22 cellular contexts compared by ENCODE assay signal in genomic region chr19:50434525-50434924, GRCh38. TPM values are rescaled to one million over a fixed set of nuclear protein-coding genes. Genes with fewer than 3 reads are reported as not detected.
DNase-seq lines count a peak whose midpoint lies in the region; ATAC-seq, FAIRE-seq and TF ChIP-seq lines count a peak whose summit lies in the region.
"Had no signal": no experiment of that assay in that cellular context is flagged by ENCODE, and none has a peak within 500 bp of the region (broad histone marks: within the 10 kb centered on the region; RNA-seq: fewer than 3 reads in every experiment).

No MANE protein-coding gene starts in this region.

- DNase-seq in GM18507 (ENCODE audit: extremely low spot score, insufficient read length, low read depth) = no peak
- peak; percentile 87 for DNase-seq in NCI-H146 treated with DMSO at 0.1 percent for 48 hours (lab: John Stamatoyannopoulos, UW; ENCODE audit: unreplicated experiment)
- no peak for DNase-seq in GM12878 (ENCODE audit: low read depth, low spot score)
- DNase-seq in progenitor cell of endocrine pancreas (ENCODE audit: low spot score, unreplicated experiment) = no peak
- no peak for DNase-seq in HFFc6
- DNase-seq in NCI-H2171 treated with DMSO at 0.1 percent for 48 hours (lab: John Stamatoyannopoulos, UW) = no peak
- DNase-seq in posterior vena cava (ENCODE audit: low spot score) = no peak
- DNase-seq in right cardiac atrium = no peak
- DNase-seq: activated CD8-positive, alpha-beta memory T cell treated with anti-CD3 and anti-CD28 coated beads for 24 hours; activated effector memory CD4-positive, alpha-beta T cell treated with anti-CD3 and anti-CD28 coated beads, Interleukin-2, amount 50 U/mL, for 16 hours; aorta; colonic mucosa; EL; erythroblast; heart right ventricle; islet precursor cell; NCI-H2081 treated with DMSO at 0.1 percent for 48 hours; OCI-M1; SW 1271 had no signal

- H3K9ac ChIP-seq in GM12878 (ENCODE audit: control insufficient read depth, insufficient read depth, low read length) = no peak overlapping the region

- H3K9me3 ChIP-seq in GM12878 (replicated peaks; ENCODE audit: control insufficient read depth, insufficient read depth, low read length) = no peaks in the 10 kb centered on the region
- no peaks in the 10 kb centered on the region for H3K9me3 ChIP-seq in right cardiac atrium (ENCODE audit: control insufficient read depth, low read length)
- H3K9me3 ChIP-seq: colonic mucosa, heart right ventricle had no signal

- 2% methylated on average over 12 of the region's 12 CpGs for WGBS in GM12878 (ENCODE audit: insufficient coverage, insufficient replicate concordance, low lambda C conversion rate, missing lambda C conversion rate)
- 26% methylated on average over 12 of the region's 12 CpGs for WGBS in right cardiac atrium

- no TSS peak for BruUV-seq in GM12878 (replicated peaks; lab: Mats Ljungman, UMichigan)

- ATAC-seq in GM12878 (no peak), right cardiac atrium (no peak)
- ATAC-seq: heart right ventricle had no signal

- H3K36me3 Mint-ChIP-seq in progenitor cell of endocrine pancreas (ENCODE audit: insufficient read depth) (no peaks in the 10 kb centered on the region), HFFc6 (ENCODE audit: low read depth) (no peaks in the 10 kb centered on the region)

- H3K36me3 ChIP-seq in GM12878 (ENCODE audit: control insufficient read depth in 2 of 2, insufficient read depth in 2 of 2, low read length in 1 of 2) = no peaks in the 10 kb centered on the region
- H3K36me3 ChIP-seq: colonic mucosa, heart right ventricle had no signal

- intact Hi-C loops in GM12878 (cut with micrococcal nuclease; ENCODE audit: unreplicated experiment) (loop anchor here (5.0 kb wide), 1 partner anchor 87 kb away; no protein-coding TSS in a partner anchor), posterior vena cava (cut with DNase I) (no loop called here), right cardiac atrium (cut with DNase I) (no loop called here)

- RAD21 ChIA-PET in GM12878 (lab: Charles Lee; ENCODE audit: unreplicated experiment) = no interaction called here

- peaks cover 6% of the 10 kb centered on the region for H3K4me1 Mint-ChIP-seq in progenitor cell of endocrine pancreas (ENCODE audit: low read depth)
- H3K4me1 Mint-ChIP-seq in HFFc6 (ENCODE audit: low read depth) = peaks cover 10% of the 10 kb centered on the region

- TF ChIP-seq POLR2A in GM12878 (IDR thresholded peaks at IDR 0.05; ENCODE audit: low read depth, low read length) = no peak

- no peak for TF ChIP-seq RAD21 in GM12878 (IDR thresholded peaks at IDR 0.05; ENCODE audit: insufficient read depth, low read depth, low read length)

- POLR2A ChIA-PET in GM12878 (lab: Charles Lee) = interaction anchor here (0.6 to 1.6 kb wide), 4 partner anchors 17 to 104 kb away, joined by 3 to 4 read pairs (median 3); no protein-coding TSS in a partner anchor

- CTCF ChIA-PET in GM12878 (lab: Yijun Ruan, JAX) = no interaction called here

- in situ Hi-C loops in GM12878 (cut with MboI) = no loop called here

- SMC1A ChIA-PET in GM12878 (lab: Charles Lee; ENCODE audit: uncharacterized antibody, unreplicated experiment) = no interaction called here

- TF ChIP-seq CTCF in GM12878 (IDR thresholded peaks at IDR 0.05 in 2 of 3, conservative IDR thresholded peaks at IDR 0.05 in 1 of 3; ENCODE audit: control insufficient read depth in 2 of 3, extremely low read depth in 1 of 3, insufficient read depth in 1 of 3, low read depth in 3 of 3, low read length in 3 of 3) (no peak), progenitor cell of endocrine pancreas (IDR thresholded peaks at IDR 0.05; ENCODE audit: unreplicated experiment) (no peak), HFFc6 (IDR thresholded peaks at IDR 0.05) (no peak)

- H3K4me1 ChIP-seq in GM12878 (ENCODE audit: control insufficient read depth, insufficient read depth, low read length) = peaks cover 38% of the 10 kb centered on the region
- no peaks in the 10 kb centered on the region for H3K4me1 ChIP-seq in right cardiac atrium (ENCODE audit: control insufficient read depth, insufficient read depth, low read length)
- H3K4me1 ChIP-seq: colonic mucosa had no signal

- H3K4me2 ChIP-seq in GM12878 (ENCODE audit: control insufficient read depth, insufficient read depth) = peak overlapping the region; percentile 71

- H3K79me2 ChIP-seq in GM12878 (ENCODE audit: control insufficient read depth, insufficient read depth, low read length) = no peaks in the 10 kb centered on the region

- peaks cover 0 to 4% of the 10 kb centered on the region in 2 experiments; a peak in 1 of 4 replicates for H3K27me3 ChIP-seq in GM12878 (replicated peaks in 1 of 2; ENCODE audit: control insufficient read depth in 2 of 2, insufficient read depth in 2 of 2, low read length in 1 of 2)
- no peaks in the 10 kb centered on the region for H3K27me3 ChIP-seq in right cardiac atrium (ENCODE audit: control insufficient read depth, insufficient read depth)

- H3K4me3 Mint-ChIP-seq in progenitor cell of endocrine pancreas (ENCODE audit: low read depth) (peak overlapping the region; percentile 53), HFFc6 (no peak overlapping the region)

- no peaks in the 10 kb centered on the region for H4K20me1 ChIP-seq in GM12878 (ENCODE audit: control insufficient read depth, insufficient read depth)

- H3K9me3 Mint-ChIP-seq in progenitor cell of endocrine pancreas (ENCODE audit: low read depth) (no peaks in the 10 kb centered on the region), HFFc6 (no peaks in the 10 kb centered on the region)

- H3K27ac Mint-ChIP-seq in progenitor cell of endocrine pancreas = no peak overlapping the region
- H3K27ac Mint-ChIP-seq in HFFc6 = no peak overlapping the region

- H3K4me3 ChIP-seq in GM12878 (no peak overlapping the region), right cardiac atrium (ENCODE audit: low read length) (no peak overlapping the region)
- H3K4me3 ChIP-seq: colonic mucosa, heart right ventricle had no signal

- no peak overlapping the region for H2AFZ ChIP-seq in GM12878 (ENCODE audit: control insufficient read depth, low read depth, low read length)

- FAIRE-seq in GM18507 (lab: Jason Lieb, UNC) (peak; percentile 50), GM12878 (lab: Jason Lieb, UNC) (no peak)

- no peak for TF ChIP-seq EP300 in GM12878 (IDR thresholded peaks at IDR 0.05; ENCODE audit: borderline replicate concordance in 1 of 2, control insufficient read depth in 1 of 2, low read depth in 2 of 2, low read length in 2 of 2)

- H3K27ac ChIP-seq in GM12878 (ENCODE audit: control insufficient read depth, insufficient read depth) (no peak overlapping the region), right cardiac atrium (ENCODE audit: low read length) (no peak overlapping the region)
- H3K27ac ChIP-seq: C4-2B, colonic mucosa, heart right ventricle, VCaP had no signal

- peaks cover 48% of the 10 kb centered on the region for H3K27me3 Mint-ChIP-seq in progenitor cell of endocrine pancreas
- H3K27me3 Mint-ChIP-seq in HFFc6 (ENCODE audit: insufficient read depth) = peaks cover 37% of the 10 kb centered on the region

RNA-seq across cellular contexts. Expression of gene MYBPC2, which starts 1.8 kb away (rescaled TPM):
- 0.42 and 0.54 TPM in 2 replicates for total RNA-seq in GM12878 (2013; cell fraction: nucleolus; rRNA removed)
- 0.49 and 0.51 TPM in 2 replicates for total RNA-seq in GM12878 (2014; rRNA removed)
- total RNA-seq in GM12878 (2014; rRNA removed; fragmentation: Illumina TruSeq; extraction: Trizol) = 0.37 and 0.67 TPM in 2 replicates
- total RNA-seq in GM12878 (2021) = 0.90 and 1.4 TPM in 2 replicates
- polyA plus RNA-seq in GM12878 (2011; ENCODE audit: low read depth) = 0.70 TPM
- 0.06 and 0.15 TPM in 2 replicates for polyA plus RNA-seq in GM12878 (2011; rRNA removed)
- polyA plus RNA-seq in GM12878 (2011; cell fraction: cytosol; rRNA removed) = 0.21 and 0.33 TPM in 2 replicates
- 0.56 and 0.58 TPM in 2 replicates for polyA plus RNA-seq in GM12878 (2011; cell fraction: nucleus; rRNA removed)
- 1.8 and 2.0 TPM in 2 replicates for polyA plus RNA-seq in GM12878 (2012)
- 0.56 and 0.73 TPM in 2 replicates for polyA plus RNA-seq in GM12878 (2014; fragmentation: Illumina TruSeq; extraction: Trizol)
- under 1 TPM; 0.09 to 0.10 TPM for polyA plus RNA-seq in GM12878 (2014; fragmentation: Nextera tagmentation; extraction: Ambion mirVana)
- 0.65 and 0.72 TPM in 2 replicates for polyA plus RNA-seq in GM12878 (2014; rRNA removed)
- polyA plus RNA-seq in GM12878 (2016; fragmentation: Nextera tagmentation; extraction: Ambion mirVana) = 1 to 10 TPM; 1.9 to 2.6 TPM
- 0.10 and 0.15 TPM in 2 replicates for polyA minus RNA-seq in GM12878 (2011; rRNA and poly(A)+ RNA removed)
- not detected in 2 replicates for polyA minus RNA-seq in GM12878 (2011; cell fraction: cytosol; rRNA and poly(A)+ RNA removed)
- polyA minus RNA-seq in GM12878 (2011; cell fraction: nucleus; rRNA and poly(A)+ RNA removed) = 0.12 TPM in 1 of 2 replicates, not detected in the other
- 1.6 and 2.1 TPM in 2 replicates for total RNA-seq in progenitor cell of endocrine pancreas
- total RNA-seq in HFFc6 (2021; fragmentation: NEBNext Ultra II Directional; extraction: Animal tissue kit (Norgen Biotek cat#: 25700)) = not detected
- total RNA-seq in posterior vena cava = under 1 TPM in 1 of 2 donors, not detected in 1; 0.05 TPM
- total RNA-seq in right cardiac atrium = not detected
- polyA plus RNA-seq in right cardiac atrium = not detected
- total RNA-seq: aorta, colonic mucosa, subcutaneous adipose tissue had no signal

RNA-seq across cellular contexts. Expression of gene SPIB, which starts 15.8 kb away (rescaled TPM):
- 116 and 119 TPM in 2 replicates for total RNA-seq in GM12878 (2013; cell fraction: nucleolus; rRNA removed)
- total RNA-seq in GM12878 (2014; rRNA removed) (106 and 123 TPM in 2 replicates), GM12878 (2014; rRNA removed; fragmentation: Illumina TruSeq; extraction: Trizol) (28.3 and 30.4 TPM in 2 replicates), GM12878 (2021) (85.0 and 90.7 TPM in 2 replicates), progenitor cell of endocrine pancreas (1.7 and 2.5 TPM in 2 replicates), posterior vena cava (under 1 TPM in 1 of 2 donors, not detected in 1; 0.33 TPM), right cardiac atrium (under 1 TPM in 2 of 4 donors, not detected in 2; 0.14 to 0.29 TPM)
- 21.0 TPM for polyA plus RNA-seq in GM12878 (2011; ENCODE audit: low read depth)
- polyA plus RNA-seq in GM12878 (2011; rRNA removed) (22.6 and 58.4 TPM in 2 replicates), GM12878 (2014; fragmentation: Illumina TruSeq; extraction: Trizol) (22.0 and 34.8 TPM in 2 replicates), GM12878 (2014; fragmentation: Nextera tagmentation; extraction: Ambion mirVana) (10 to 100 TPM in 1 of 2 experiments, 1 to 10 TPM in 1; 3.5 to 14.0 TPM), GM12878 (2014; rRNA removed) (89.3 and 90.4 TPM in 2 replicates), GM12878 (2016; fragmentation: Nextera tagmentation; extraction: Ambion mirVana) (10 to 100 TPM; 53.6 to 60.2 TPM), right cardiac atrium (0.02 TPM)
- 61.5 and 78.6 TPM in 2 replicates for polyA plus RNA-seq in GM12878 (2011; cell fraction: cytosol; rRNA removed)
- polyA plus RNA-seq in GM12878 (2011; cell fraction: nucleus; rRNA removed) = 96.6 and 113 TPM in 2 replicates
- polyA plus RNA-seq in GM12878 (2012) = 79.6 and 82.0 TPM in 2 replicates
- polyA minus RNA-seq in GM12878 (2011; rRNA and poly(A)+ RNA removed) = 18.7 and 54.2 TPM in 2 replicates
- polyA minus RNA-seq in GM12878 (2011; cell fraction: cytosol; rRNA and poly(A)+ RNA removed) = 27.6 and 31.1 TPM in 2 replicates
- polyA minus RNA-seq in GM12878 (2011; cell fraction: nucleus; rRNA and poly(A)+ RNA removed) = 22.6 and 47.1 TPM in 2 replicates
- not detected for total RNA-seq in HFFc6 (2021; fragmentation: NEBNext Ultra II Directional; extraction: Animal tissue kit (Norgen Biotek cat#: 25700))
- total RNA-seq: subcutaneous adipose tissue had no signal

RNA-seq across cellular contexts. Expression of gene EMC10, which starts 41.8 kb away (rescaled TPM):
- 42.5 and 52.8 TPM in 2 replicates for total RNA-seq in GM12878 (2013; cell fraction: nucleolus; rRNA removed)
- total RNA-seq in GM12878 (2014; rRNA removed) (62.4 and 66.3 TPM in 2 replicates), GM12878 (2014; rRNA removed; fragmentation: Illumina TruSeq; extraction: Trizol) (24.2 and 26.3 TPM in 2 replicates), GM12878 (2021) (76.2 and 77.3 TPM in 2 replicates), progenitor cell of endocrine pancreas (177 and 181 TPM in 2 replicates), posterior vena cava (10 to 100 TPM; 60.2 to 87.6 TPM), right cardiac atrium (100 to 1,000 TPM in 3 of 4 donors, 10 to 100 TPM in 1; 98.5 to 118 (median 104) TPM)
- 14.2 TPM for polyA plus RNA-seq in GM12878 (2011; ENCODE audit: low read depth)
- polyA plus RNA-seq in GM12878 (2011; rRNA removed) (13.8 and 22.4 TPM in 2 replicates), GM12878 (2014; fragmentation: Illumina TruSeq; extraction: Trizol) (3.5 and 18.2 TPM in 2 replicates), GM12878 (2014; fragmentation: Nextera tagmentation; extraction: Ambion mirVana) (1 to 10 TPM; 2.5 to 5.5 TPM), GM12878 (2014; rRNA removed) (61.0 and 69.1 TPM in 2 replicates), GM12878 (2016; fragmentation: Nextera tagmentation; extraction: Ambion mirVana) (1 to 10 TPM; 6.8 to 8.9 TPM), right cardiac atrium (134 TPM)
- polyA plus RNA-seq in GM12878 (2011; cell fraction: cytosol; rRNA removed) = 35.6 and 58.6 TPM in 2 replicates
- polyA plus RNA-seq in GM12878 (2011; cell fraction: nucleus; rRNA removed) = 37.5 and 53.5 TPM in 2 replicates
- polyA plus RNA-seq in GM12878 (2012) = 37.3 and 50.5 TPM in 2 replicates
- polyA minus RNA-seq in GM12878 (2011; rRNA and poly(A)+ RNA removed) = 7.5 and 15.2 TPM in 2 replicates
- 14.3 and 14.5 TPM in 2 replicates for polyA minus RNA-seq in GM12878 (2011; cell fraction: cytosol; rRNA and poly(A)+ RNA removed)
- 6.5 and 20.3 TPM in 2 replicates for polyA minus RNA-seq in GM12878 (2011; cell fraction: nucleus; rRNA and poly(A)+ RNA removed)
- 100 to 1,000 TPM in 2 of 6 experiments, 10 to 100 TPM in 4; 49.1 to 113 (median 55.2) TPM for total RNA-seq in HFFc6 (2021; fragmentation: NEBNext Ultra II Directional; extraction: Animal tissue kit (Norgen Biotek cat#: 25700))

RNA-seq across cellular contexts. Expression of gene GARIN5A, which starts 42.1 kb away (rescaled TPM):
- total RNA-seq in GM12878 (2013; cell fraction: nucleolus; rRNA removed) = not detected in 2 replicates
- 0.22 TPM in 1 of 2 replicates, not detected in the other for total RNA-seq in GM12878 (2014; rRNA removed)
- not detected in 2 replicates for total RNA-seq in GM12878 (2014; rRNA removed; fragmentation: Illumina TruSeq; extraction: Trizol)
- total RNA-seq in GM12878 (2021) = 0.37 TPM in 1 of 2 replicates, not detected in the other
- not detected for polyA plus RNA-seq in GM12878 (2011; ENCODE audit: low read depth)
- 0.22 TPM in 1 of 2 replicates, not detected in the other for polyA plus RNA-seq in GM12878 (2011; rRNA removed)
- polyA plus RNA-seq in GM12878 (2011; cell fraction: cytosol; rRNA removed) = 0.23 and 0.36 TPM in 2 replicates
- polyA plus RNA-seq in GM12878 (2011; cell fraction: nucleus; rRNA removed) = 0.19 and 0.42 TPM in 2 replicates
- polyA plus RNA-seq in GM12878 (2012) = 0.27 and 0.57 TPM in 2 replicates
- polyA plus RNA-seq in GM12878 (2014; fragmentation: Illumina TruSeq; extraction: Trizol) = not detected in 2 replicates
- polyA plus RNA-seq in GM12878 (2014; fragmentation: Nextera tagmentation; extraction: Ambion mirVana) = under 1 TPM in 1 of 2 experiments, not detected in 1; 0.18 TPM
- 0.53 TPM in 1 of 2 replicates, not detected in the other for polyA plus RNA-seq in GM12878 (2014; rRNA removed)
- 1 to 10 TPM in 1 of 2 experiments, under 1 TPM in 1; 0.25 to 1.2 TPM for polyA plus RNA-seq in GM12878 (2016; fragmentation: Nextera tagmentation; extraction: Ambion mirVana)
- polyA minus RNA-seq in GM12878 (2011; rRNA and poly(A)+ RNA removed) = not detected in 2 replicates
- not detected in 2 replicates for polyA minus RNA-seq in GM12878 (2011; cell fraction: cytosol; rRNA and poly(A)+ RNA removed)
- 0.24 TPM in 1 of 2 replicates, not detected in the other for polyA minus RNA-seq in GM12878 (2011; cell fraction: nucleus; rRNA and poly(A)+ RNA removed)
- total RNA-seq in progenitor cell of endocrine pancreas = 11.6 and 12.0 TPM in 2 replicates
- total RNA-seq in HFFc6 (2021; fragmentation: NEBNext Ultra II Directional; extraction: Animal tissue kit (Norgen Biotek cat#: 25700)) = 1 to 10 TPM in 1 of 6 experiments, under 1 TPM in 4, not detected in 1; 0.16 to 1.5 (median 0.28) TPM
- not detected for total RNA-seq in posterior vena cava
- total RNA-seq in right cardiac atrium = 1 to 10 TPM in 3 of 4 donors, under 1 TPM in 1; 0.86 to 2.3 (median 1.9) TPM
- polyA plus RNA-seq in right cardiac atrium = 3.0 TPM
- total RNA-seq: aorta, subcutaneous adipose tissue had no signal
- polyA plus RNA-seq: aorta had no signal

RNA-seq across cellular contexts. Expression of gene POLD1, which starts 50.4 kb away (rescaled TPM):
- total RNA-seq in GM12878 (2013; cell fraction: nucleolus; rRNA removed) = 45.1 and 55.2 TPM in 2 replicates
- 121 and 141 TPM in 2 replicates for total RNA-seq in GM12878 (2014; rRNA removed)
- total RNA-seq in GM12878 (2014; rRNA removed; fragmentation: Illumina TruSeq; extraction: Trizol) = 28.6 and 31.8 TPM in 2 replicates
- total RNA-seq in GM12878 (2021) = 146 and 165 TPM in 2 replicates
- polyA plus RNA-seq in GM12878 (2011; ENCODE audit: low read depth) = 15.5 TPM
- 10.4 and 25.7 TPM in 2 replicates for polyA plus RNA-seq in GM12878 (2011; rRNA removed)
- 47.4 and 83.0 TPM in 2 replicates for polyA plus RNA-seq in GM12878 (2011; cell fraction: cytosol; rRNA removed)
- 231 and 322 TPM in 2 replicates for polyA plus RNA-seq in GM12878 (2011; cell fraction: nucleus; rRNA removed)
- 51.0 and 61.8 TPM in 2 replicates for polyA plus RNA-seq in GM12878 (2012)
- polyA plus RNA-seq in GM12878 (2014; fragmentation: Illumina TruSeq; extraction: Trizol) = 1.9 and 18.1 TPM in 2 replicates
- 1 to 10 TPM in 1 of 2 experiments, under 1 TPM in 1; 0.76 to 6.5 TPM for polyA plus RNA-seq in GM12878 (2014; fragmentation: Nextera tagmentation; extraction: Ambion mirVana)
- 95.1 and 110 TPM in 2 replicates for polyA plus RNA-seq in GM12878 (2014; rRNA removed)
- 100 to 1,000 TPM; 111 to 118 TPM for polyA plus RNA-seq in GM12878 (2016; fragmentation: Nextera tagmentation; extraction: Ambion mirVana)
- 34.5 and 105 TPM in 2 replicates for polyA minus RNA-seq in GM12878 (2011; rRNA and poly(A)+ RNA removed)
- 65.4 and 72.3 TPM in 2 replicates for polyA minus RNA-seq in GM12878 (2011; cell fraction: cytosol; rRNA and poly(A)+ RNA removed)
- polyA minus RNA-seq in GM12878 (2011; cell fraction: nucleus; rRNA and poly(A)+ RNA removed) = 50.1 and 97.2 TPM in 2 replicates
- 91.4 and 99.5 TPM in 2 replicates for total RNA-seq in progenitor cell of endocrine pancreas
- 10 to 100 TPM; 21.7 to 37.8 (median 33.7) TPM for total RNA-seq in HFFc6 (2021; fragmentation: NEBNext Ultra II Directional; extraction: Animal tissue kit (Norgen Biotek cat#: 25700))
- 10 to 100 TPM; 10.4 to 12.3 TPM for total RNA-seq in posterior vena cava
- total RNA-seq in right cardiac atrium = 10 to 100 TPM in 3 of 4 donors, 1 to 10 TPM in 1; 9.0 to 12.5 (median 11.6) TPM
- polyA plus RNA-seq in right cardiac atrium = 8.7 TPM
